Comparison of ENCODE assay signal across 11 cellular contexts in genomic region chr5:74240783-74241750, GRCh38.
DNase-seq lines count a peak whose midpoint lies in the region; ATAC-seq and TF ChIP-seq lines count a peak whose summit lies in the region.
"Had no signal": no experiment of that assay in that cellular context is flagged by ENCODE, and none has a peak within 500 bp of the region (broad histone marks: within the 10 kb centered on the region; RNA-seq: fewer than 3 reads in every experiment).

No MANE protein-coding gene starts in this region.

- POLR2A ChIA-PET in CD4-positive, alpha-beta T cell (lab: Charles Lee): no interaction called here

- H3K36me3 ChIP-seq in MM.1S (replicated peaks; ENCODE audit: insufficient read depth, low read length) (no peaks in the 10 kb centered on the region), adipocyte (ENCODE audit: control insufficient read depth, insufficient read depth, low read length, severe bottlenecking) (no peaks in the 10 kb centered on the region), neutrophil (no peaks in the 10 kb centered on the region), vagina (no peaks in the 10 kb centered on the region), Karpas-422 (ENCODE audit: insufficient read depth, low read length) (no peaks in the 10 kb centered on the region)

- H3K9me3 Mint-ChIP-seq in CD4-positive, alpha-beta T cell: no peaks in the 10 kb centered on the region

- no peak overlapping the region for H3K27ac Mint-ChIP-seq in CD4-positive, alpha-beta T cell

- H3K4me2 ChIP-seq in MM.1S (ENCODE audit: low read depth, low read length) (0 out of 2 replicates have a peak overlapping the region, but pooled peaks have one; percentile 10), Karpas-422 (ENCODE audit: low read depth, low read length, poor library complexity, severe bottlenecking) (no peak overlapping the region)

- H2AFZ ChIP-seq in MM.1S (ENCODE audit: low read length) (no peak overlapping the region), Karpas-422 (ENCODE audit: low read length) (no peak overlapping the region)

- peaks cover 18% of the 10 kb centered on the region for H3K4me1 ChIP-seq in MM.1S (ENCODE audit: low read length)
- H3K4me1 ChIP-seq in adipocyte (ENCODE audit: control insufficient read depth, insufficient read depth, low read length): peaks cover 11% of the 10 kb centered on the region
- H3K4me1 ChIP-seq in neutrophil (ENCODE audit: control insufficient read depth in 1 of 2, insufficient read depth in 1 of 2, low read depth in 1 of 2, low read length in 1 of 2): peaks cover 36 to 46% of the 10 kb centered on the region in 2 experiments
- peaks cover 16% of the 10 kb centered on the region for H3K4me1 ChIP-seq in vagina
- H3K4me1 ChIP-seq in Karpas-422 (ENCODE audit: low read length): no peaks in the 10 kb centered on the region

- H3K4me3 Mint-ChIP-seq in CD4-positive, alpha-beta T cell: no peak overlapping the region

- H3K36me3 Mint-ChIP-seq in CD4-positive, alpha-beta T cell (ENCODE audit: low read depth): no peaks in the 10 kb centered on the region

- intact Hi-C loops in vagina (cut with DNase I): no loop called here
- intact Hi-C loops in CD4-positive, alpha-beta T cell (cut with DNase I, micrococcal nuclease): no loop called here

- H3K9ac ChIP-seq in MM.1S (ENCODE audit: low read length): no peak overlapping the region
- H3K9ac ChIP-seq in adipocyte (ENCODE audit: low read length): no peak overlapping the region
- no peak overlapping the region for H3K9ac ChIP-seq in Karpas-422 (ENCODE audit: low read length)

- H3F3A ChIP-seq in MM.1S (ENCODE audit: insufficient read depth, low read length): no peaks in the 10 kb centered on the region

- no peaks in the 10 kb centered on the region for H3K4me1 Mint-ChIP-seq in CD4-positive, alpha-beta T cell (ENCODE audit: low read depth)

- no peak overlapping the region for H3K27ac ChIP-seq in MM.1S (ENCODE audit: low read length)
- peak overlapping the region; percentile 72 for H3K27ac ChIP-seq in neutrophil
- no peak overlapping the region for H3K27ac ChIP-seq in vagina
- no peak overlapping the region for H3K27ac ChIP-seq in CD4-positive, alpha-beta T cell (ENCODE audit: low read depth, low read length)
- no peak overlapping the region for H3K27ac ChIP-seq in Karpas-422 (ENCODE audit: low read length)
- H3K27ac ChIP-seq: HL-60 had no signal

- TF ChIP-seq CTCF in MM.1S (IDR thresholded peaks at IDR 0.05; ENCODE audit: low read length) (no peak), neutrophil (IDR thresholded peaks at IDR 0.05) (no peak), vagina (IDR thresholded peaks at IDR 0.05) (no peak)
- no peak for TF ChIP-seq CTCF in CD4-positive, alpha-beta T cell (IDR thresholded peaks at IDR 0.05)

- no peaks in the 10 kb centered on the region for H3K27me3 ChIP-seq in MM.1S (replicated peaks; ENCODE audit: insufficient read depth, low read length)
- H3K27me3 ChIP-seq in adipocyte (replicated peaks; ENCODE audit: control insufficient read depth, insufficient read depth, low read length): peaks cover 6% of the 10 kb centered on the region
- H3K27me3 ChIP-seq in neutrophil: no peaks in the 10 kb centered on the region
- H3K27me3 ChIP-seq in vagina: no peaks in the 10 kb centered on the region
- no peaks in the 10 kb centered on the region for H3K27me3 ChIP-seq in CD4-positive, alpha-beta T cell (ENCODE audit: control insufficient read depth, insufficient read depth, low read length)
- no peaks in the 10 kb centered on the region for H3K27me3 ChIP-seq in Karpas-422 (ENCODE audit: low read length)

- no peaks in the 10 kb centered on the region for H3K79me2 ChIP-seq in MM.1S (ENCODE audit: low read length)
- no peaks in the 10 kb centered on the region for H3K79me2 ChIP-seq in Karpas-422 (ENCODE audit: low read length)

- no peak for TF ChIP-seq POLR2A in vagina (IDR thresholded peaks at IDR 0.05)

- CTCF ChIA-PET in CD4-positive, alpha-beta T cell (lab: Charles Lee): no interaction called here

- H3K9me2 ChIP-seq in MM.1S (replicated peaks; ENCODE audit: insufficient read depth, low read length) (no peaks in the 10 kb centered on the region), Karpas-422 (replicated peaks; ENCODE audit: insufficient read depth, low read length) (no peaks in the 10 kb centered on the region)

- peaks cover 11% of the 10 kb centered on the region for H3K27me3 Mint-ChIP-seq in CD4-positive, alpha-beta T cell

- H4K20me1 ChIP-seq in MM.1S (ENCODE audit: insufficient read depth, low read length) (no peaks in the 10 kb centered on the region), Karpas-422 (ENCODE audit: insufficient read depth, low read depth, low read length) (no peaks in the 10 kb centered on the region)

- H3K9me3 ChIP-seq in MM.1S (replicated peaks; ENCODE audit: insufficient read depth, low read length) (no peaks in the 10 kb centered on the region), adipocyte (ENCODE audit: control insufficient read depth, low read length) (no peaks in the 10 kb centered on the region), neutrophil (no peaks in the 10 kb centered on the region), vagina (no peaks in the 10 kb centered on the region), Karpas-422 (ENCODE audit: low read length) (no peaks in the 10 kb centered on the region)
- H3K9me3 ChIP-seq in CD4-positive, alpha-beta T cell (ENCODE audit: control insufficient read depth, low read length): no peaks in the 10 kb centered on the region

- DNase-seq in EL: peak; percentile 87
- no peak for DNase-seq in MM.1S
- DNase-seq in adipocyte (ENCODE audit: low read depth): peak; percentile 17
- DNase-seq in vagina (ENCODE audit: extremely low spot score in 2 of 2): no peak
- no peak for DNase-seq in CD4-positive, alpha-beta T cell
- DNase-seq in cerebellar cortex (ENCODE audit: low spot score): no peak
- DNase-seq in Karpas-422: no peak
- DNase-seq: activated T-cell treated with anti-CD3 and anti-CD28 coated beads for 4 hours, NCI-H2227 treated with DMSO at 0.1 percent for 48 hours had no signal

- H3K4me3 ChIP-seq in MM.1S (ENCODE audit: low read length) (no peak overlapping the region), adipocyte (ENCODE audit: low read length) (no peak overlapping the region), neutrophil (ENCODE audit: low read depth in 1 of 2, low read length in 1 of 2) (peak overlapping the region in 1 of 2 experiments; percentile 26), vagina (no peak overlapping the region), Karpas-422 (ENCODE audit: low read length) (no peak overlapping the region)

- no peak for ATAC-seq in CD4-positive, alpha-beta T cell (ENCODE audit: poor library complexity)

Comparison
In these comparisons a context has a peak if more than half of its experiments do, and no peak if none do; other contexts are left out.
1. DNase-seq: peak in EL (single experiment) and adipocyte (single experiment); none in MM.1S (single experiment), vagina (0 of 2), CD4-positive, alpha-beta T cell (0 of 10), cerebellar cortex (single experiment) and Karpas-422 (single experiment).